Comparison of ENCODE assay signal across 28 cellular contexts in genomic region chr18:79471048-79471447, GRCh38.
DNase-seq lines count a peak whose midpoint lies in the region; ATAC-seq and TF ChIP-seq lines count a peak whose summit lies in the region.
"Had no signal": no experiment of that assay in that cellular context is flagged by ENCODE, and none has a peak within 500 bp of the region (broad histone marks: within the 10 kb centered on the region; RNA-seq: fewer than 3 reads in every experiment).

No MANE protein-coding gene starts in this region.

- H3K9me3 ChIP-seq in naive thymus-derived CD4-positive, alpha-beta T cell (ENCODE audit: control insufficient read depth in 2 of 3, low read length in 3 of 3), result no peaks in the 10 kb centered on the region
- H3K9me3 ChIP-seq: gastrocnemius medialis, right atrium auricular region, uterus had no signal

- no peaks in the 10 kb centered on the region for H3K4me1 ChIP-seq in naive thymus-derived CD4-positive, alpha-beta T cell (ENCODE audit: control insufficient read depth in 2 of 2, insufficient read depth in 2 of 2, low read length in 2 of 2)
- H3K4me1 ChIP-seq: uterus had no signal

- peak overlapping the region in 2 of 3 donors; percentile 64 to 90 for H3K27ac Mint-ChIP-seq in IgD-negative memory B cell
- peak overlapping the region; percentile 59 for H3K27ac Mint-ChIP-seq in activated naive CD8-positive, alpha-beta T cell treated with anti-CD3 and anti-CD28 coated beads, Interleukin-2, amount 50 U/mL, for 24 hours
- H3K27ac Mint-ChIP-seq in naive thymus-derived CD4-positive, alpha-beta T cell, result peak overlapping the region in 5 of 9 donors; percentile 18 to 81 (median 56)
- H3K27ac Mint-ChIP-seq: activated CD8-positive, alpha-beta memory T cell treated with anti-CD3 and anti-CD28 coated beads, Interleukin-2, amount 10 ng/mL, durations not matched to agents 7 days and 5 days; activated T-helper 1 cell treated with anti-CD3 and anti-CD28 coated beads, Interleukin-12 subunit alpha, Interleukin-12 subunit beta, Interleukin-2, Interleukin-4 antibody, amounts not matched to agents 30 ng/mL and 10 ng/mL and 1 ng/mL, durations not matched to agents 14 hours and 24 hours and 36 hours; CD14-positive monocyte; dendritic cell treated with granulocyte-macrophage colony-stimulating factor and Interleukin-4, amounts not matched to agents 40 ng/mL and 50 ng/mL, for 4 days; mesothelial cell of epicardium had no signal

- H3K27me3 ChIP-seq in naive thymus-derived CD4-positive, alpha-beta T cell (ENCODE audit: control insufficient read depth in 2 of 2, insufficient read depth in 2 of 2, low read length in 2 of 2), result no peaks in the 10 kb centered on the region
- H3K27me3 ChIP-seq: gastrocnemius medialis, right atrium auricular region, uterus had no signal

- no peaks in the 10 kb centered on the region for H3K27me3 Mint-ChIP-seq in IgD-negative memory B cell
- H3K27me3 Mint-ChIP-seq in activated naive CD8-positive, alpha-beta T cell treated with anti-CD3 and anti-CD28 coated beads, Interleukin-2, amount 50 U/mL, for 24 hours, result no peaks in the 10 kb centered on the region
- H3K27me3 Mint-ChIP-seq in naive thymus-derived CD4-positive, alpha-beta T cell, result no peaks in the 10 kb centered on the region
- H3K27me3 Mint-ChIP-seq: activated CD8-positive, alpha-beta memory T cell treated with anti-CD3 and anti-CD28 coated beads, Interleukin-2, amount 10 ng/mL, durations not matched to agents 7 days and 5 days; activated naive CD8-positive, alpha-beta T cell; central memory CD8-positive, alpha-beta T cell; dendritic cell treated with granulocyte-macrophage colony-stimulating factor and Interleukin-4, amounts not matched to agents 40 ng/mL and 50 ng/mL, for 4 days; naive thymus-derived CD8-positive, alpha-beta T cell had no signal

- peak overlapping the region; percentile 74 for H3K27ac ChIP-seq in C4-2B
- no peak overlapping the region for H3K27ac ChIP-seq in naive thymus-derived CD4-positive, alpha-beta T cell (ENCODE audit: low read depth, low read length)
- H3K27ac ChIP-seq: gastrocnemius medialis, left ventricle myocardium inferior, right atrium auricular region, uterus had no signal

- POLR2A ChIA-PET in naive thymus-derived CD4-positive, alpha-beta T cell (lab: Charles Lee), result no interaction called here

- CTCF ChIA-PET in naive thymus-derived CD4-positive, alpha-beta T cell (lab: Charles Lee), result interaction anchor here (1.2 kb wide), 1 partner anchor 68 kb away, joined by 6 read pairs; no protein-coding TSS in a partner anchor

- H3K4me1 Mint-ChIP-seq in IgD-negative memory B cell, result peaks cover 12 to 16% (median 16%) of the 10 kb centered on the region in 3 donors
- peaks cover 15% of the 10 kb centered on the region for H3K4me1 Mint-ChIP-seq in activated naive CD8-positive, alpha-beta T cell treated with anti-CD3 and anti-CD28 coated beads, Interleukin-2, amount 50 U/mL, for 24 hours
- peaks cover 0 to 16% (median 5%) of the 10 kb centered on the region in 7 donors for H3K4me1 Mint-ChIP-seq in naive thymus-derived CD4-positive, alpha-beta T cell
- H3K4me1 Mint-ChIP-seq: activated CD8-positive, alpha-beta memory T cell treated with anti-CD3 and anti-CD28 coated beads, Interleukin-2, amount 10 ng/mL, durations not matched to agents 7 days and 5 days; CD14-positive monocyte; central memory CD8-positive, alpha-beta T cell had no signal

- peak overlapping the region in 1 of 4 donors; percentile 23 for H3K4me3 Mint-ChIP-seq in IgD-negative memory B cell
- H3K4me3 Mint-ChIP-seq in activated naive CD8-positive, alpha-beta T cell treated with anti-CD3 and anti-CD28 coated beads, Interleukin-2, amount 50 U/mL, for 24 hours, result no peak overlapping the region
- H3K4me3 Mint-ChIP-seq in naive thymus-derived CD4-positive, alpha-beta T cell, result no peak overlapping the region
- H3K4me3 Mint-ChIP-seq: activated CD8-positive, alpha-beta memory T cell treated with anti-CD3 and anti-CD28 coated beads, Interleukin-2, amount 10 ng/mL, durations not matched to agents 7 days and 5 days; activated naive CD8-positive, alpha-beta T cell; activated T-helper 1 cell treated with anti-CD3 and anti-CD28 coated beads, Interleukin-12 subunit alpha, Interleukin-12 subunit beta, Interleukin-2, Interleukin-4 antibody, amounts not matched to agents 30 ng/mL and 10 ng/mL and 1 ng/mL, durations not matched to agents 14 hours and 24 hours and 36 hours; CD14-positive monocyte; central memory CD8-positive, alpha-beta T cell; dendritic cell treated with granulocyte-macrophage colony-stimulating factor and Interleukin-4, amounts not matched to agents 40 ng/mL and 50 ng/mL, for 4 days; mesothelial cell of epicardium; naive thymus-derived CD8-positive, alpha-beta T cell had no signal

- H3K9me3 Mint-ChIP-seq in IgD-negative memory B cell, result no peaks in the 10 kb centered on the region
- H3K9me3 Mint-ChIP-seq in activated naive CD8-positive, alpha-beta T cell treated with anti-CD3 and anti-CD28 coated beads, Interleukin-2, amount 50 U/mL, for 24 hours, result no peaks in the 10 kb centered on the region
- H3K9me3 Mint-ChIP-seq in naive thymus-derived CD4-positive, alpha-beta T cell, result no peaks in the 10 kb centered on the region
- H3K9me3 Mint-ChIP-seq: activated T-helper 1 cell treated with anti-CD3 and anti-CD28 coated beads, Interleukin-12 subunit alpha, Interleukin-12 subunit beta, Interleukin-2, Interleukin-4 antibody, amounts not matched to agents 30 ng/mL and 10 ng/mL and 1 ng/mL, durations not matched to agents 14 hours and 24 hours and 36 hours; central memory CD8-positive, alpha-beta T cell; mesothelial cell of epicardium; naive thymus-derived CD8-positive, alpha-beta T cell had no signal

- no peak for DNase-seq in activated naive CD8-positive, alpha-beta T cell treated with anti-CD3 and anti-CD28 coated beads, Interleukin-2, amount 50 U/mL, for 24 hours
- no peak for DNase-seq in naive thymus-derived CD4-positive, alpha-beta T cell
- no peak for DNase-seq in germinal center (ENCODE audit: low spot score)
- DNase-seq in stimulated activated CD4-positive, alpha-beta T cell treated with anti-CD3 and anti-CD28 coated beads, Interleukin-2, amount 100 ng/mL, for 24 hours, result no peak
- DNase-seq in activated CD8-positive, alpha-beta memory T cell treated with anti-CD3 and anti-CD28 coated beads, Interleukin-2, amount 50 U/mL, for 48 hours, result no peak
- DNase-seq: activated CD4-positive, alpha-beta T cell treated with anti-CD3 and anti-CD28 coated beads for 48 hours; activated CD8-positive, alpha-beta memory T cell treated with anti-CD3 and anti-CD28 coated beads, Interleukin-2, amount 10 ng/mL, durations not matched to agents 7 days and 5 days; gastrocnemius medialis; left ventricle myocardium inferior; naive thymus-derived CD8-positive, alpha-beta T cell; NCI-H1417 treated with DMSO at 0.1 percent for 48 hours; NCI-H446 treated with DMSO at 0.1 percent for 48 hours; NCI-H82; stimulated activated CD4-positive, alpha-beta T cell treated with anti-CD3 and anti-CD28 coated beads, Interleukin-2, amount 100 ng/mL, for 48 hours; T-helper 2 cell; uterus had no signal

- ATAC-seq in activated naive CD8-positive, alpha-beta T cell treated with anti-CD3 and anti-CD28 coated beads, Interleukin-2, amount 50 U/mL, for 24 hours, result no peak
- ATAC-seq in naive thymus-derived CD4-positive, alpha-beta T cell, result no peak
- ATAC-seq in GM19397 (IDR thresholded peaks at IDR 0.05; ENCODE audit: unreplicated experiment), result no peak
- ATAC-seq: activated CD8-positive, alpha-beta memory T cell treated with anti-CD3 and anti-CD28 coated beads, Interleukin-2, amount 10 ng/mL, durations not matched to agents 7 days and 5 days; gastrocnemius medialis; HCT116; K562; naive thymus-derived CD8-positive, alpha-beta T cell had no signal

- H3K36me3 Mint-ChIP-seq in IgD-negative memory B cell, result peaks cover 4% of the 10 kb centered on the region
- H3K36me3 Mint-ChIP-seq in activated naive CD8-positive, alpha-beta T cell treated with anti-CD3 and anti-CD28 coated beads, Interleukin-2, amount 50 U/mL, for 24 hours (ENCODE audit: low read depth), result peaks cover 53% of the 10 kb centered on the region
- H3K36me3 Mint-ChIP-seq in naive thymus-derived CD4-positive, alpha-beta T cell, result peaks cover 0 to 25% (median 3%) of the 10 kb centered on the region in 5 donors

- no peak overlapping the region for H3K4me3 ChIP-seq in naive thymus-derived CD4-positive, alpha-beta T cell (ENCODE audit: low read length)
- H3K4me3 ChIP-seq: gastrocnemius medialis, K562, left ventricle myocardium inferior, right atrium auricular region, uterus had no signal

- peaks cover 0 to 81% (median 17%) of the 10 kb centered on the region in 3 experiments for H3K36me3 ChIP-seq in naive thymus-derived CD4-positive, alpha-beta T cell (ENCODE audit: control insufficient read depth in 2 of 3, insufficient read depth in 3 of 3, low read length in 3 of 3)
- H3K36me3 ChIP-seq: uterus had no signal

- TF ChIP-seq CTCF in C4-2B (conservative IDR thresholded peaks at IDR 0.05), result no peak

- intact Hi-C loops in naive thymus-derived CD4-positive, alpha-beta T cell (cut with micrococcal nuclease), result no loop called here
